ENCODE assay signal across 1 cellular context in the genomic region with DNA sequence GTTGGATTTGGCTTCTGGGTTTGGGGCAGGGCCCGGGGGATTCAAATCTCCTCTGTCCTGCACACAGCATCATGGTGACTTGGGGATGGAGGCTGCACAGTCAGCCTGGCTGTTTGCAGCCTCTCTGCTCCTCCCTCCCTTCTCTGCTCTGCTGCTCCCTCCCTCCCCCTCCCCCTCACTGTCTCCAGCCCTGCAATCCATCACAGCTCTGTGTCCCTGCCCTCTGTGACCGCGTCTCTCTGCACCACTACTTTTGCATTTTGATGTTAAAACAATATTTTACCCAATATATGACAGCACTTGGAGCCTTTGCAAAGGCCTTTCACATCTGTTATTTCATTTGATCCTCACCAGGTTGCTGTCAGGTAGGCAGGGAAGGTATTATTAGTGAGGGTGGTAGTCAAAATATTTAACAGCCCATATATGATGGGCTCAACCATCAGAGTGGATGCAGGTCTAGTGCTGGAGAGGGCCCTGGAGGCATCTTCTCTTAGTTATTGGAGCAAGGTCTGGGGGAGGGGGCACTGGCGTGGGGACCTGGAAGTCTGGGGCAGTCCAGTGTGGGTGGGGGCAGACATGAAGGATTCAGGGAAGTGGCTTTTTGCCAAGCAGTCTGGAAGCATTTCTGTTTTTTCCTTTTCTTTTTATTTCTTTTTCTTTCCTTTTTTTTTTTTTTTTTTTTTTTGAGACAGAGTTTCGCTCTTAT.
TF ChIP-seq lines count a peak whose summit lies in the region.

No MANE protein-coding gene starts in this region.

TF ChIP-seq in GM23338, 12 proteins besides CTCF, POLR2A, EP300 and RAD21 (continued from another document):
- no peak for TF ChIP-seq JUNB (IDR thresholded peaks at IDR 0.05; ENCODE audit: unreplicated experiment)
- no peak for TF ChIP-seq CREB1 (CRISPR knock-in tag; IDR thresholded peaks at IDR 0.05; ENCODE audit: low read depth)
- TF ChIP-seq, protein P1, sequence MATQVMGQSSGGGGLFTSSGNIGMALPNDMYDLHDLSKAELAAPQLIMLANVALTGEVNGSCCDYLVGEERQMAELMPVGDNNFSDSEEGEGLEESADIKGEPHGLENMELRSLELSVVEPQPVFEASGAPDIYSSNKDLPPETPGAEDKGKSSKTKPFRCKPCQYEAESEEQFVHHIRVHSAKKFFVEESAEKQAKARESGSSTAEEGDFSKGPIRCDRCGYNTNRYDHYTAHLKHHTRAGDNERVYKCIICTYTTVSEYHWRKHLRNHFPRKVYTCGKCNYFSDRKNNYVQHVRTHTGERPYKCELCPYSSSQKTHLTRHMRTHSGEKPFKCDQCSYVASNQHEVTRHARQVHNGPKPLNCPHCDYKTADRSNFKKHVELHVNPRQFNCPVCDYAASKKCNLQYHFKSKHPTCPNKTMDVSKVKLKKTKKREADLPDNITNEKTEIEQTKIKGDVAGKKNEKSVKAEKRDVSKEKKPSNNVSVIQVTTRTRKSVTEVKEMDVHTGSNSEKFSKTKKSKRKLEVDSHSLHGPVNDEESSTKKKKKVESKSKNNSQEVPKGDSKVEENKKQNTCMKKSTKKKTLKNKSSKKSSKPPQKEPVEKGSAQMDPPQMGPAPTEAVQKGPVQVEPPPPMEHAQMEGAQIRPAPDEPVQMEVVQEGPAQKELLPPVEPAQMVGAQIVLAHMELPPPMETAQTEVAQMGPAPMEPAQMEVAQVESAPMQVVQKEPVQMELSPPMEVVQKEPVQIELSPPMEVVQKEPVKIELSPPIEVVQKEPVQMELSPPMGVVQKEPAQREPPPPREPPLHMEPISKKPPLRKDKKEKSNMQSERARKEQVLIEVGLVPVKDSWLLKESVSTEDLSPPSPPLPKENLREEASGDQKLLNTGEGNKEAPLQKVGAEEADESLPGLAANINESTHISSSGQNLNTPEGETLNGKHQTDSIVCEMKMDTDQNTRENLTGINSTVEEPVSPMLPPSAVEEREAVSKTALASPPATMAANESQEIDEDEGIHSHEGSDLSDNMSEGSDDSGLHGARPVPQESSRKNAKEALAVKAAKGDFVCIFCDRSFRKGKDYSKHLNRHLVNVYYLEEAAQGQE (IDR thresholded peaks at IDR 0.05; ENCODE audit: unreplicated experiment), result no peak
- TF ChIP-seq STAT1 (IDR thresholded peaks at IDR 0.05; ENCODE audit: unreplicated experiment), result no peak
- no peak for TF ChIP-seq EZH2 (IDR thresholded peaks at IDR 0.05; ENCODE audit: low read depth, unreplicated experiment)
- no peak for TF ChIP-seq NANOG (IDR thresholded peaks at IDR 0.05; ENCODE audit: borderline replicate concordance)
- TF ChIP-seq ZNF462 (CRISPR knock-in tag; IDR thresholded peaks at IDR 0.05), result no peak
- no peak for TF ChIP-seq EZH2phosphoT487 (IDR thresholded peaks at IDR 0.05; ENCODE audit: unreplicated experiment)
- no peak for TF ChIP-seq ZNF331 (CRISPR knock-in tag; IDR thresholded peaks at IDR 0.05; ENCODE audit: low read depth)
- TF ChIP-seq ZNF114 (CRISPR knock-in tag; IDR thresholded peaks at IDR 0.05), result no peak
- no peak for TF ChIP-seq POLR2AphosphoS5 (IDR thresholded peaks at IDR 0.05; ENCODE audit: low read depth)
